ENCODE assay signal across 31 cellular contexts in genomic region chr7:33601081-33601480, GRCh38.
"Had no signal": no experiment of that assay in that cellular context is flagged by ENCODE, and none has a peak within 500 bp of the region (broad histone marks: within the 10 kb centered on the region; RNA-seq: fewer than 3 reads in every experiment).

No MANE protein-coding gene starts in this region.

- H3K27me3 ChIP-seq: gastrocnemius medialis, neutrophil, sigmoid colon had no signal

- H3K27me3 Mint-ChIP-seq: activated CD4-positive, alpha-beta T cell treated with anti-CD3 and anti-CD28 coated beads, Interleukin-2, amount 10 ng/mL, durations not matched to agents 7 days and 5 days; activated CD8-positive, alpha-beta memory T cell treated with anti-CD3 and anti-CD28 coated beads, Interleukin-2, amount 10 ng/mL, durations not matched to agents 7 days and 5 days; central memory CD8-positive, alpha-beta T cell; dendritic cell treated with granulocyte-macrophage colony-stimulating factor and Interleukin-4, amounts not matched to agents 40 ng/mL and 50 ng/mL, for 4 days; stimulated activated naive CD8-positive, alpha-beta T cell treated with anti-CD3 and anti-CD28 coated beads, Interleukin-15, Interleukin-2, amounts not matched to agents 100 ng/mL and 50 ng/mL, for 24 hours had no signal

- H3K4me1 ChIP-seq: gastrocnemius medialis, left ventricle myocardium inferior, prostate gland had no signal

- H3K27ac ChIP-seq: gastrocnemius medialis, left ventricle myocardium inferior, neutrophil, prostate gland, sigmoid colon, thoracic aorta, WERI-Rb-1 had no signal

- H3K27ac Mint-ChIP-seq: activated CD4-positive, alpha-beta T cell treated with anti-CD3 and anti-CD28 coated beads, Interleukin-2, amount 10 ng/mL, durations not matched to agents 7 days and 5 days; activated CD8-positive, alpha-beta memory T cell treated with anti-CD3 and anti-CD28 coated beads, Interleukin-2, amount 10 ng/mL, durations not matched to agents 7 days and 5 days; activated CD8-positive, alpha-beta T cell treated with anti-CD3 and anti-CD28 coated beads, Interleukin-2, amount 10 ng/mL, durations not matched to agents 7 days and 5 days; activated naive CD4-positive, alpha-beta T cell treated with anti-CD3 and anti-CD28 coated beads, Interleukin-2, amount 50 U/mL, for 72 hours; activated T-cell treated with anti-CD3 and anti-CD28 coated beads, Interleukin-2, amount 50 U/mL, for 72 hours; dendritic cell treated with granulocyte-macrophage colony-stimulating factor and Interleukin-4, amounts not matched to agents 40 ng/mL and 50 ng/mL, for 4 days; nephron; stimulated activated effector memory CD8-positive, alpha-beta T cell treated with anti-CD3 and anti-CD28 coated beads, Interleukin-12 subunit alpha, Interleukin-12 subunit beta, amount 100 ng/mL, for 72 hours; stimulated activated naive CD8-positive, alpha-beta T cell treated with anti-CD3 and anti-CD28 coated beads, Interleukin-15, Interleukin-2, amounts not matched to agents 100 ng/mL and 50 ng/mL, for 24 hours; T-helper 1 cell treated with Interleukin-12 subunit alpha and Interleukin-12 subunit beta and Interleukin-4 antibody, amounts not matched to agents 30 μg/mL and 1 μg/mL, for 36 hours had no signal

- H3K4me1 Mint-ChIP-seq: activated CD4-positive, alpha-beta T cell treated with anti-CD3 and anti-CD28 coated beads, Interleukin-2, amount 10 ng/mL, durations not matched to agents 7 days and 5 days; activated CD8-positive, alpha-beta memory T cell treated with anti-CD3 and anti-CD28 coated beads, Interleukin-2, amount 10 ng/mL, durations not matched to agents 7 days and 5 days; central memory CD8-positive, alpha-beta T cell; stimulated activated effector memory CD8-positive, alpha-beta T cell treated with anti-CD3 and anti-CD28 coated beads, Interleukin-12 subunit alpha, Interleukin-12 subunit beta, amount 100 ng/mL, for 72 hours had no signal

- H3K4me3 Mint-ChIP-seq: activated CD4-positive, alpha-beta T cell treated with anti-CD3 and anti-CD28 coated beads, Interleukin-2, amount 10 ng/mL, durations not matched to agents 7 days and 5 days; activated CD8-positive, alpha-beta memory T cell treated with anti-CD3 and anti-CD28 coated beads, Interleukin-2, amount 10 ng/mL, durations not matched to agents 7 days and 5 days; activated CD8-positive, alpha-beta T cell treated with anti-CD3 and anti-CD28 coated beads, Interleukin-2, amount 10 ng/mL, durations not matched to agents 7 days and 5 days; activated T-cell treated with anti-CD3 and anti-CD28 coated beads, Interleukin-2, amount 50 U/mL, for 72 hours; central memory CD8-positive, alpha-beta T cell; dendritic cell treated with granulocyte-macrophage colony-stimulating factor and Interleukin-4, amounts not matched to agents 40 ng/mL and 50 ng/mL, for 4 days; nephron; stimulated activated effector memory CD8-positive, alpha-beta T cell treated with anti-CD3 and anti-CD28 coated beads, Interleukin-12 subunit alpha, Interleukin-12 subunit beta, amount 100 ng/mL, for 72 hours; stimulated activated naive CD8-positive, alpha-beta T cell treated with anti-CD3 and anti-CD28 coated beads, Interleukin-15, Interleukin-2, amounts not matched to agents 100 ng/mL and 50 ng/mL, for 24 hours; T-helper 1 cell treated with Interleukin-12 subunit alpha and Interleukin-12 subunit beta and Interleukin-4 antibody, amounts not matched to agents 30 μg/mL and 1 μg/mL, for 36 hours had no signal

- H3K36me3 ChIP-seq: gastrocnemius medialis, left ventricle myocardium inferior, neutrophil, prostate gland, sigmoid colon, thoracic aorta, WERI-Rb-1 had no signal

- H3K9me3 ChIP-seq: gastrocnemius medialis, left ventricle myocardium inferior, neutrophil, prostate gland, sigmoid colon, thoracic aorta had no signal

- H3K9me3 Mint-ChIP-seq: activated CD4-positive, alpha-beta T cell treated with anti-CD3 and anti-CD28 coated beads, Interleukin-2, amount 10 ng/mL, durations not matched to agents 7 days and 5 days; activated naive CD4-positive, alpha-beta T cell treated with anti-CD3 and anti-CD28 coated beads, Interleukin-2, amount 50 U/mL, for 72 hours; activated T-cell treated with anti-CD3 and anti-CD28 coated beads, Interleukin-2, amount 50 U/mL, for 72 hours; central memory CD8-positive, alpha-beta T cell; nephron; stimulated activated effector memory CD8-positive, alpha-beta T cell treated with anti-CD3 and anti-CD28 coated beads, Interleukin-12 subunit alpha, Interleukin-12 subunit beta, amount 100 ng/mL, for 72 hours; T-helper 1 cell treated with Interleukin-12 subunit alpha and Interleukin-12 subunit beta and Interleukin-4 antibody, amounts not matched to agents 30 μg/mL and 1 μg/mL, for 36 hours had no signal

- H3K4me3 ChIP-seq: gastrocnemius medialis, left ventricle myocardium inferior, lung, prostate gland, sigmoid colon, thoracic aorta had no signal

- H3K36me3 Mint-ChIP-seq: activated CD8-positive, alpha-beta memory T cell treated with anti-CD3 and anti-CD28 coated beads, Interleukin-2, amount 10 ng/mL, durations not matched to agents 7 days and 5 days; stimulated activated effector memory CD8-positive, alpha-beta T cell treated with anti-CD3 and anti-CD28 coated beads, Interleukin-12 subunit alpha, Interleukin-12 subunit beta, amount 100 ng/mL, for 72 hours had no signal

- DNase-seq: activated CD4-positive, alpha-beta T cell treated with anti-CD3 and anti-CD28 coated beads, Interleukin-2, amount 10 ng/mL, durations not matched to agents 7 days and 5 days; activated CD4-positive, CD25-positive, alpha-beta regulatory T cell treated with anti-CD3 and anti-CD28 coated beads, Interleukin-2, amount 50 U/mL, for 72 hours; activated CD8-positive, alpha-beta memory T cell treated with anti-CD3 and anti-CD28 coated beads, Interleukin-2, amount 10 ng/mL, durations not matched to agents 7 days and 5 days; activated CD8-positive, alpha-beta T cell treated with anti-CD3 and anti-CD28 coated beads, Interleukin-2, amount 10 ng/mL, durations not matched to agents 7 days and 5 days; activated naive CD4-positive, alpha-beta T cell; activated T-cell treated with anti-CD3 and anti-CD28 coated beads for 4 hours; activated T-cell treated with anti-CD3 and anti-CD28 coated beads, Interleukin-2, amount 50 U/mL, for 72 hours; anterior cingulate cortex; effector CD8-positive, alpha-beta T cell; erythroblast; gastrocnemius medialis; glutamatergic neuron; islet precursor cell; left ventricle myocardium inferior; sigmoid colon; small intestine; stimulated activated CD4-positive, alpha-beta T cell treated with anti-CD3 and anti-CD28 coated beads, Interleukin-4, amount 100 ng/mL, for 24 hours; T-helper 9 cell; trophoblast cell; WERI-Rb-1 had no signal
